9 cellular contexts compared by ENCODE assay signal in the genomic region with DNA sequence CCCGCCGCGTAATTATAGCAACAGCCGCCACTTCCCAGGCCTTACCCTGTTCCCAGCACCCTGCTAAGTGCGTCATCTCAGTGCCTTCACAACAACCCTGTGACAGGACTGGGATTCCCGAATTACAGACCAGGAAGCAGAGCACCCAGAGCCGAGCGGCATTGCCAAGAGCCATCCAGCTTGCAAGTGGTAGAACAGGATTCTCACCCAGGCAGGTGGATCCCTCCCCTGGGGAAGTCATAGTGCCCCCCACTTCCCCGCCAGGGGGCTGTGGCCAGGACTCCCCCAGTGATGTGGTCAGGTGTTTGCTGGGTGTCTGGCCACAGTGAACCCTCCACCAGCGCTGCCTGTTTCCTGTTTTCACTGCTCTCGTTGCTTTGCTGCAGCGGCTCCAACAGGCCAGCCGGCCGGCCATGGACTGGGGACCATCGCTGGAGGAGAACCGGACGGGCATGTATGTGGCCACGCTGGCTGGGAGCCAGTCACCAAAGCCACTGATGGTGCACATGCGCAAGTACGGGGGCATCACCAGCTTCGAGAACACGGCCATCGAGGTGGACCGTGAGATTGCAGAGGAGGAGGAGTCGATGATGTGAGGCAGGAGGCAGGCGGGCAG. TPM values are rescaled to one million over a fixed set of nuclear protein-coding genes. Genes with fewer than 3 reads are reported as not detected.
DNase-seq lines count a peak whose midpoint lies in the region; ATAC-seq and TF ChIP-seq lines count a peak whose summit lies in the region.
"Had no signal": no experiment of that assay in that cellular context is flagged by ENCODE, and none has a peak within 500 bp of the region (broad histone marks: within the 10 kb centered on the region; RNA-seq: fewer than 3 reads in every experiment).

No MANE protein-coding gene starts in this region.

- H3K4me1 Mint-ChIP-seq in CD14-positive monocyte = peaks cover 14% of the 10 kb centered on the region

- H3K9me3 ChIP-seq in body of pancreas (no peaks in the 10 kb centered on the region), SK-N-SH (no peaks in the 10 kb centered on the region)

- no peak overlapping the region for H3K4me2 ChIP-seq in SK-N-SH

- intact Hi-C loops in CD14-positive monocyte (cut with micrococcal nuclease) (no loop called here), body of pancreas (cut with DNase I) (no loop called here)

- no peak for TF ChIP-seq EP300 in SK-N-SH (IDR thresholded peaks at IDR 0.05; ENCODE audit: borderline replicate concordance in 1 of 2, low read depth in 1 of 2, low read length in 1 of 2)

- POLR2A ChIA-PET in SK-N-SH (lab: Yijun Ruan, JAX) = no interaction called here

- H3K4me3 ChIP-seq in body of pancreas (no peak overlapping the region), SK-N-SH (ENCODE audit: low read depth in 2 of 2, low read length in 1 of 2) (no peak overlapping the region)

- TF ChIP-seq CTCF in CD14-positive monocyte (IDR thresholded peaks at IDR 0.05) (no peak), body of pancreas (IDR thresholded peaks at IDR 0.05) (no peak), SK-N-SH (IDR thresholded peaks at IDR 0.05) (no peak)

- H3K4me1 ChIP-seq in body of pancreas (no peaks in the 10 kb centered on the region), SK-N-SH (ENCODE audit: control insufficient read depth in 1 of 2, insufficient read depth in 2 of 2, low read depth in 1 of 2, low read length in 1 of 2) (0 out of 4 replicates have a peak, but pooled peaks cover 0 to 4% of the 10 kb centered on the region in 2 experiments)

- no peaks in the 10 kb centered on the region for H3K27me3 ChIP-seq in body of pancreas
- H3K27me3 ChIP-seq in SK-N-SH (ENCODE audit: insufficient read depth) = no peaks in the 10 kb centered on the region

- peaks cover 0 to 3% (median 0%) of the 10 kb centered on the region in 7 donors for H3K9me3 Mint-ChIP-seq in CD14-positive monocyte

- H3K27ac Mint-ChIP-seq in CD14-positive monocyte = peak overlapping the region in 3 of 7 donors; percentile 6 to 55 (median 41)

- CTCF ChIA-PET in SK-N-SH (lab: Yijun Ruan, JAX) = interaction anchor here (0.8 to 1.0 kb wide), 2 partner anchors 8 to 34 kb away, joined by 3 read pairs; no protein-coding TSS in a partner anchor

- ATAC-seq in body of pancreas = peak; percentile 68
- ATAC-seq in GM18909 (IDR thresholded peaks at IDR 0.05; ENCODE audit: poor library complexity, unreplicated experiment) = no peak

- H3F3A ChIP-seq in SK-N-SH (replicated peaks; ENCODE audit: insufficient read depth) = no peaks in the 10 kb centered on the region

- no peaks in the 10 kb centered on the region for H3K79me2 ChIP-seq in SK-N-SH (ENCODE audit: insufficient read depth)

- no peak overlapping the region for H3K9ac ChIP-seq in SK-N-SH

- H3K27ac ChIP-seq in body of pancreas (no peak overlapping the region), SK-N-SH (ENCODE audit: low read depth in 2 of 2, low read length in 1 of 2) (no peak overlapping the region)

- peak in 1 of 3 donors; percentile 17 for TF ChIP-seq POLR2A in body of pancreas (IDR thresholded peaks at IDR 0.05)

- DNase-seq in CD14-positive monocyte (ENCODE audit: low spot score) (peak; percentile 62), Kasumi-1 (lab: John Stamatoyannopoulos, UW) (peak; percentile 64 to 89), body of pancreas (peak in 3 of 4 donors; percentile 35 to 55 (median 39)), myocyte (ENCODE audit: low read depth) (peak; percentile 66), HuH-7.5 (ENCODE audit: low spot score) (no peak), NCI-H2029 (lab: John Stamatoyannopoulos, UW) (no peak), SK-N-SH (no peak)
- DNase-seq: NCI-H345 had no signal

- 55 to 88% methylated on average over 10 to 26 of the region's 26 CpGs for WGBS in body of pancreas, 2 donors
- WGBS in SK-N-SH (ENCODE audit: low lambda C conversion rate) = 95% methylated on average over 20 of the region's 26 CpGs

- H3K36me3 ChIP-seq in body of pancreas (replicated peaks in 1 of 2; ENCODE audit: insufficient read depth in 1 of 2, low read depth in 2 of 2) (no peaks in the 10 kb centered on the region), SK-N-SH (replicated peaks in 1 of 2; ENCODE audit: control insufficient read depth in 1 of 2, insufficient read depth in 2 of 2, low read length in 1 of 2) (no peaks in the 10 kb centered on the region)

- TF ChIP-seq RAD21 in SK-N-SH (IDR thresholded peaks at IDR 0.05; ENCODE audit: low read length) = no peak

- no peaks in the 10 kb centered on the region for H3K9me2 ChIP-seq in SK-N-SH

- peak overlapping the region; percentile 76 to 84 for H3K4me3 Mint-ChIP-seq in CD14-positive monocyte

- peaks cover 30 to 34% (median 31%) of the 10 kb centered on the region in 3 donors for H3K27me3 Mint-ChIP-seq in CD14-positive monocyte (ENCODE audit: low read depth in 3 of 3)

- H2AFZ ChIP-seq in SK-N-SH (ENCODE audit: low read depth) = no peak overlapping the region

- no peaks in the 10 kb centered on the region for H4K20me1 ChIP-seq in SK-N-SH (ENCODE audit: insufficient read depth)

- no peaks in the 10 kb centered on the region for H3K36me3 Mint-ChIP-seq in CD14-positive monocyte

TF ChIP-seq in SK-N-SH, 30 proteins besides CTCF, POLR2A, EP300 and RAD21:
- no peak for TF ChIP-seq YY1 (IDR thresholded peaks at IDR 0.05; ENCODE audit: low read depth)
- TF ChIP-seq, protein P1, sequence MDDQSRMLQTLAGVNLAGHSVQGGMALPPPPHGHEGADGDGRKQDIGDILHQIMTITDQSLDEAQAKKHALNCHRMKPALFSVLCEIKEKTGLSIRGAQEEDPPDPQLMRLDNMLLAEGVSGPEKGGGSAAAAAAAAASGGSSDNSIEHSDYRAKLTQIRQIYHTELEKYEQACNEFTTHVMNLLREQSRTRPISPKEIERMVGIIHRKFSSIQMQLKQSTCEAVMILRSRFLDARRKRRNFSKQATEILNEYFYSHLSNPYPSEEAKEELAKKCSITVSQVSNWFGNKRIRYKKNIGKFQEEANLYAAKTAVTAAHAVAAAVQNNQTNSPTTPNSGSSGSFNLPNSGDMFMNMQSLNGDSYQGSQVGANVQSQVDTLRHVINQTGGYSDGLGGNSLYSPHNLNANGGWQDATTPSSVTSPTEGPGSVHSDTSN (IDR thresholded peaks at IDR 0.05) = no peak
- no peak for TF ChIP-seq ELF1 (IDR thresholded peaks at IDR 0.05)
- no peak for TF ChIP-seq MEF2A (IDR thresholded peaks at IDR 0.05; ENCODE audit: borderline replicate concordance, low read depth)
- no peak for TF ChIP-seq POLR2AphosphoS5 (IDR thresholded peaks at IDR 0.05; ENCODE audit: low read depth, low read length)
- TF ChIP-seq NRF1 (IDR thresholded peaks at IDR 0.05; ENCODE audit: low read depth, low read length) = no peak
- TF ChIP-seq TEAD4 (IDR thresholded peaks at IDR 0.05; ENCODE audit: borderline replicate concordance, insufficient read depth) = no peak
- TF ChIP-seq, protein P2, sequence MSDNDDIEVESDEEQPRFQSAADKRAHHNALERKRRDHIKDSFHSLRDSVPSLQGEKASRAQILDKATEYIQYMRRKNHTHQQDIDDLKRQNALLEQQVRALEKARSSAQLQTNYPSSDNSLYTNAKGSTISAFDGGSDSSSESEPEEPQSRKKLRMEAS (IDR thresholded peaks at IDR 0.05; ENCODE audit: low read depth) = no peak
- no peak for TF ChIP-seq FOXJ3 (CRISPR knock-in tag; IDR thresholded peaks at IDR 0.05)
- TF ChIP-seq TAF1 (IDR thresholded peaks at IDR 0.05; ENCODE audit: borderline replicate concordance, low read depth, low read length) = no peak
- TF ChIP-seq CHD2 (IDR thresholded peaks at IDR 0.05; ENCODE audit: low read length, partially characterized antibody) = no peak
- TF ChIP-seq, protein P3, sequence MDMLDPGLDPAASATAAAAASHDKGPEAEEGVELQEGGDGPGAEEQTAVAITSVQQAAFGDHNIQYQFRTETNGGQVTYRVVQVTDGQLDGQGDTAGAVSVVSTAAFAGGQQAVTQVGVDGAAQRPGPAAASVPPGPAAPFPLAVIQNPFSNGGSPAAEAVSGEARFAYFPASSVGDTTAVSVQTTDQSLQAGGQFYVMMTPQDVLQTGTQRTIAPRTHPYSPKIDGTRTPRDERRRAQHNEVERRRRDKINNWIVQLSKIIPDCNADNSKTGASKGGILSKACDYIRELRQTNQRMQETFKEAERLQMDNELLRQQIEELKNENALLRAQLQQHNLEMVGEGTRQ (IDR thresholded peaks at IDR 0.05; ENCODE audit: borderline replicate concordance, low read depth, low read length) = no peak
- no peak for TF ChIP-seq FOSL2 (IDR thresholded peaks at IDR 0.05; ENCODE audit: borderline replicate concordance, low read depth)
- TF ChIP-seq GABPA (IDR thresholded peaks at IDR 0.05; ENCODE audit: low read depth) = no peak
- TF ChIP-seq, protein P4, sequence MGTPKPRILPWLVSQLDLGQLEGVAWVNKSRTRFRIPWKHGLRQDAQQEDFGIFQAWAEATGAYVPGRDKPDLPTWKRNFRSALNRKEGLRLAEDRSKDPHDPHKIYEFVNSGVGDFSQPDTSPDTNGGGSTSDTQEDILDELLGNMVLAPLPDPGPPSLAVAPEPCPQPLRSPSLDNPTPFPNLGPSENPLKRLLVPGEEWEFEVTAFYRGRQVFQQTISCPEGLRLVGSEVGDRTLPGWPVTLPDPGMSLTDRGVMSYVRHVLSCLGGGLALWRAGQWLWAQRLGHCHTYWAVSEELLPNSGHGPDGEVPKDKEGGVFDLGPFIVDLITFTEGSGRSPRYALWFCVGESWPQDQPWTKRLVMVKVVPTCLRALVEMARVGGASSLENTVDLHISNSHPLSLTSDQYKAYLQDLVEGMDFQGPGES (IDR thresholded peaks at IDR 0.05; ENCODE audit: low read depth, low read length) = no peak

RNA-seq across cellular contexts. Expression of a gene that starts 19.3 kb away (rescaled TPM):
- polyA plus RNA-seq in CD14-positive monocyte = not detected
- total RNA-seq in body of pancreas = not detected
- total RNA-seq in myocyte = 0.10 TPM in 1 of 2 replicates, not detected in the other
- not detected for polyA plus RNA-seq in myocyte (2012)
- polyA plus RNA-seq in SK-N-SH (2012; rRNA removed) = not detected in 2 replicates
- not detected in 2 replicates for polyA plus RNA-seq in SK-N-SH (2012; cell fraction: cytosol; rRNA removed)
- polyA plus RNA-seq in SK-N-SH (2012; cell fraction: nucleus; rRNA removed) = 0.04 and 0.08 TPM in 2 replicates

RNA-seq across cellular contexts. Expression of a gene that starts 42.5 kb away (rescaled TPM):
- polyA plus RNA-seq in CD14-positive monocyte (not detected), SK-N-SH (2012; rRNA removed) (0.23 and 0.26 TPM in 2 replicates)
- total RNA-seq in body of pancreas (not detected), myocyte (0.36 TPM in 1 of 2 replicates, not detected in the other)
- 0.18 TPM for polyA plus RNA-seq in myocyte (2012)
- 0.19 and 0.26 TPM in 2 replicates for polyA plus RNA-seq in SK-N-SH (2012; cell fraction: cytosol; rRNA removed)
- 0.25 and 0.39 TPM in 2 replicates for polyA plus RNA-seq in SK-N-SH (2012; cell fraction: nucleus; rRNA removed)

RNA-seq across cellular contexts. Expression of a gene that starts 53.5 kb away (rescaled TPM):
- under 1 TPM; 0.04 to 0.20 TPM for polyA plus RNA-seq in CD14-positive monocyte
- total RNA-seq in body of pancreas = 10 to 100 TPM; 24.1 to 34.2 TPM
- total RNA-seq in myocyte = 26.1 and 34.0 TPM in 2 replicates
- 138 TPM for polyA plus RNA-seq in myocyte (2012)
- 25.9 and 32.1 TPM in 2 replicates for polyA plus RNA-seq in SK-N-SH (2012; rRNA removed)
- polyA plus RNA-seq in SK-N-SH (2012; cell fraction: cytosol; rRNA removed) = 13.2 and 19.7 TPM in 2 replicates
- polyA plus RNA-seq in SK-N-SH (2012; cell fraction: nucleus; rRNA removed) = 57.0 and 58.5 TPM in 2 replicates

Comparison
In these comparisons a context has a peak if more than half of its experiments do, and no peak if none do; other contexts are left out.
1. DNase-seq: peak in CD14-positive monocyte (single experiment), Kasumi-1 (2 of 2), body of pancreas (3 of 4) and myocyte (single experiment); none in HuH-7.5 (single experiment), NCI-H2029 (single experiment) and SK-N-SH (single experiment).